ENCODE assay signal across 1 cellular context in the genomic region with DNA sequence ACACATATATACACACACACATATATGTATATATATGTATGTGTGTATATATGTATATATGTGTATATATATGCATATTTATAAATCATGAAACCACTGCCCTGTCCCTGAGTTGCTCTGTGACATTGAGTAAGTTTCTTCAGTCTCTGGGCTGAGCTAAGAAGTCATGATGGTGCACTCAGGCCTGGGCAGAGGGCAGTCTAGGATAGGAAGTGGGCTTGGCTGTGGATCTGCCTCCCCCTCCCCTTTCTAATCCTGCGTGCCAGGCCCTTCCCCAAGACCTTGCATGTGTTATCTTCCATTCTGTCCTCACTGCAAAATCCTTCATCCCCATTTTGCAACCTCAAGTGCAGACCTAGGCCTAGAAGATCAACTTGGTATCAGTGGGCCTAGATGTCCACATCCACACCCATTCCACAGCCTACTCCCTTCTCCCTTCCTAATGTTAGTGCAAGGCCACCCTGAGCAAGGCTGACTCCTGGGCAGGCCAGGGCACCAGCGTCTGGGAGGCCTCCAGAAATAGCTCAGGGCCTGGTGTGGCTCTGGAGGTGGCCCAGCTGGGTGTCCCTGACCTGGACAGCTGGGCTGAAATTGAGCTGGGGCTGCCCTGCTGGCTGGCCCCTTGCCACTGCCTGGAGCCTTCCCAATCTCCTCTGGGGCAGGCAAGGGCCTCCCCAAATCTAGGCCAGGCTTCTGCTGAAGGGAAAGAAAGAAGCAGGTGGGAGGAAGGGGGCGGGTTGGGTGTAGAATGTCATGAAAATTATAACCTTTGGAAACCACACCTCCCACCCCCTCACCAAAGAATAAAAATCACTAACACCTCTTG.
TF ChIP-seq lines count a peak whose summit lies in the region.

No MANE protein-coding gene starts in this region.

TF ChIP-seq in WTC11, 78 proteins besides CTCF, POLR2A, EP300 and RAD21 (continued from another document):
- TF ChIP-seq USF1 (CRISPR knock-in tag; IDR thresholded peaks at IDR 0.05) (no peak), TEAD1 (CRISPR knock-in tag; IDR thresholded peaks at IDR 0.05) (no peak), MYBL2 (CRISPR knock-in tag; IDR thresholded peaks at IDR 0.05) (no peak), FOXJ3 (CRISPR knock-in tag; IDR thresholded peaks at IDR 0.05; ENCODE audit: borderline replicate concordance) (no peak)
